ENCODE assay signal across 26 cellular contexts in genomic region chr16:79183571-79183970, GRCh38.
A peak's percentile ranks its signal among the peaks of the same experiment; 100 is the strongest.
DNase-seq lines count a peak whose midpoint lies in the region; ATAC-seq, FAIRE-seq and TF ChIP-seq lines count a peak whose summit lies in the region.
"Had no signal": no experiment of that assay in that cellular context is flagged by ENCODE, and none has a peak within 500 bp of the region (broad histone marks: within the 10 kb centered on the region; RNA-seq: fewer than 3 reads in every experiment).

No MANE protein-coding gene starts in this region.

- H3K9ac ChIP-seq in K562 (ENCODE audit: insufficient read depth in 1 of 2, low read depth in 2 of 2, low read length in 2 of 2) (no peak overlapping the region), smooth muscle cell (ENCODE audit: low read depth) (peak overlapping the region; percentile 14)
- H3K9ac ChIP-seq: BLaER1 had no signal

- 0% methylated on average over 4 of the region's 4 CpGs for WGBS in K562 (ENCODE audit: insufficient coverage, low coverage, missing lambda C conversion rate)
- WGBS in smooth muscle cell (ENCODE audit: low lambda C conversion rate) = 91% methylated on average over 4 of the region's 4 CpGs
- WGBS in esophagus muscularis mucosa = 98% methylated on average over 4 of the region's 4 CpGs

- FAIRE-seq in K562 (lab: Jason Lieb, UNC) = no peak
- FAIRE-seq: A204.1, GM12878, GM12892, GM18507 had no signal

- no peaks in the 10 kb centered on the region for H3K9me1 ChIP-seq in K562 (ENCODE audit: control insufficient read depth, insufficient read depth, low read length)

- peaks cover 7% of the 10 kb centered on the region for H3K9me3 Mint-ChIP-seq in activated T-helper 17 cell treated with anti-CD3 and anti-CD28 coated beads, Interleukin-2, amount 50 U/mL, for 72 hours

- BruUV-seq in K562 (replicated peaks; lab: Mats Ljungman, UMichigan) = no TSS peak

- H3K36me3 Mint-ChIP-seq in activated T-helper 17 cell treated with anti-CD3 and anti-CD28 coated beads, Interleukin-2, amount 50 U/mL, for 72 hours (ENCODE audit: low read depth) = no peaks in the 10 kb centered on the region
- H3K36me3 Mint-ChIP-seq: CD14-positive monocyte had no signal

- H3K9me3 ChIP-seq in K562 (replicated peaks; ENCODE audit: control insufficient read depth, insufficient read depth, low read depth, low read length) = no peaks in the 10 kb centered on the region; the same call in 1 of the 2 replicates
- no peaks in the 10 kb centered on the region for H3K9me3 ChIP-seq in smooth muscle cell (replicated peaks; ENCODE audit: low read depth)
- H3K9me3 ChIP-seq in esophagus muscularis mucosa = peaks cover 0 to 6% (median 4%) of the 10 kb centered on the region in 4 donors
- H3K9me3 ChIP-seq: BE2C had no signal

- no peaks in the 10 kb centered on the region for H3K27me3 Mint-ChIP-seq in activated T-helper 17 cell treated with anti-CD3 and anti-CD28 coated beads, Interleukin-2, amount 50 U/mL, for 72 hours
- H3K27me3 Mint-ChIP-seq: CD4-positive, CD25-positive, alpha-beta regulatory T cell had no signal

- peak overlapping the region; percentile 18 for H3K27ac Mint-ChIP-seq in activated T-helper 17 cell treated with anti-CD3 and anti-CD28 coated beads, Interleukin-2, amount 50 U/mL, for 72 hours
- H3K27ac Mint-ChIP-seq: CD14-positive monocyte; CD4-positive, alpha-beta memory T cell; CD4-positive, CD25-positive, alpha-beta regulatory T cell; CD8-positive, alpha-beta memory T cell had no signal

- no peak for TF ChIP-seq EP300 in K562 (IDR thresholded peaks at IDR 0.05; ENCODE audit: low read length)
- no peak for TF ChIP-seq EP300 in esophagus muscularis mucosa (IDR thresholded peaks at IDR 0.05)

- in situ Hi-C loops in K562 (cut with MboI) = no loop called here

- intact Hi-C loops in K562 (cut with micrococcal nuclease) (no loop called here), esophagus muscularis mucosa (cut with DNase I) (no loop called here)

- H3K4me3 Mint-ChIP-seq in activated T-helper 17 cell treated with anti-CD3 and anti-CD28 coated beads, Interleukin-2, amount 50 U/mL, for 72 hours = no peak overlapping the region
- H3K4me3 Mint-ChIP-seq: CD14-positive monocyte; CD4-positive, alpha-beta memory T cell; CD4-positive, CD25-positive, alpha-beta regulatory T cell; CD8-positive, alpha-beta memory T cell had no signal

- ATAC-seq in activated T-helper 17 cell treated with anti-CD3 and anti-CD28 coated beads, Interleukin-2, amount 50 U/mL, for 72 hours (replicated peaks) = no peak
- ATAC-seq in K562 = no peak
- no peak for ATAC-seq in HG03135 (IDR thresholded peaks at IDR 0.05; ENCODE audit: unreplicated experiment)
- ATAC-seq: GM12878 had no signal

- CTCF ChIA-PET in K562 (lab: Yijun Ruan, JAX; ENCODE audit: low intra/inter-chr PET ratio) = no interaction called here

- H3K4me3 ChIP-seq in K562 = no peak overlapping the region
- no peak overlapping the region for H3K4me3 ChIP-seq in smooth muscle cell
- no peak overlapping the region for H3K4me3 ChIP-seq in esophagus muscularis mucosa
- H3K4me3 ChIP-seq: BLaER1, GM12878 had no signal

- H3K4me1 Mint-ChIP-seq in activated T-helper 17 cell treated with anti-CD3 and anti-CD28 coated beads, Interleukin-2, amount 50 U/mL, for 72 hours = peaks cover 23% of the 10 kb centered on the region
- H3K4me1 Mint-ChIP-seq: CD4-positive, CD25-positive, alpha-beta regulatory T cell had no signal

- TF ChIP-seq POLR2A in K562 (conservative IDR thresholded peaks at IDR 0.05) = no peak
- no peak for TF ChIP-seq POLR2A in esophagus muscularis mucosa (IDR thresholded peaks at IDR 0.05; ENCODE audit: low read depth)

- no peak for TF ChIP-seq CTCF in K562 (IDR thresholded peaks at IDR 0.05 in 2 of 3, conservative IDR thresholded peaks at IDR 0.05 in 1 of 3; ENCODE audit: insufficient read depth in 2 of 3, low read depth in 1 of 3, low read length in 3 of 3)
- TF ChIP-seq CTCF in smooth muscle cell (IDR thresholded peaks at IDR 0.05; ENCODE audit: borderline replicate concordance, insufficient read depth, poor library complexity, severe bottlenecking) = no peak
- no peak for TF ChIP-seq CTCF in esophagus muscularis mucosa (IDR thresholded peaks at IDR 0.05)

- H3K36me3 ChIP-seq in K562 (ENCODE audit: control insufficient read depth, insufficient read depth, low read length) (no peaks in the 10 kb centered on the region), smooth muscle cell (ENCODE audit: low read depth) (no peaks in the 10 kb centered on the region), esophagus muscularis mucosa (no peaks in the 10 kb centered on the region)
- H3K36me3 ChIP-seq: BE2C, BLaER1 had no signal

- POLR2A ChIA-PET in K562 (lab: Yijun Ruan, JAX) = no interaction called here

- H3F3A ChIP-seq in smooth muscle cell (ENCODE audit: low read depth) = peaks cover 16% of the 10 kb centered on the region

- H3K27me3 ChIP-seq in K562 (ENCODE audit: control insufficient read depth in 2 of 2, insufficient read depth in 2 of 2, low read length in 2 of 2) = peaks cover 6 to 22% of the 10 kb centered on the region in 2 experiments; a peak in 3 of 5 replicates
- H3K27me3 ChIP-seq in smooth muscle cell (ENCODE audit: low read depth) = no peaks in the 10 kb centered on the region
- no peaks in the 10 kb centered on the region for H3K27me3 ChIP-seq in esophagus muscularis mucosa
- H3K27me3 ChIP-seq: BE2C, BLaER1 had no signal

- no peak overlapping the region for H3K27ac ChIP-seq in K562 (ENCODE audit: extremely low read depth, low read depth, low read length)
- H3K27ac ChIP-seq in smooth muscle cell (ENCODE audit: low read depth) = peak overlapping the region; percentile 81
- H3K27ac ChIP-seq in esophagus muscularis mucosa (replicated peaks in 1 of 4) = no peak overlapping the region
- H3K27ac ChIP-seq: BLaER1 had no signal

- H3K79me2 ChIP-seq in K562 (ENCODE audit: control insufficient read depth, insufficient read depth, low read length) = no peaks in the 10 kb centered on the region
- no peaks in the 10 kb centered on the region for H3K79me2 ChIP-seq in smooth muscle cell (ENCODE audit: low read depth)

- H4K20me1 ChIP-seq in K562 (replicated peaks; ENCODE audit: control insufficient read depth, insufficient read depth, low read length) (no peaks in the 10 kb centered on the region), smooth muscle cell (ENCODE audit: low read depth) (no peaks in the 10 kb centered on the region)
- H4K20me1 ChIP-seq: BLaER1 had no signal

- H3K4me2 ChIP-seq in K562 (ENCODE audit: insufficient read depth, low read length) = no peak overlapping the region
- no peak overlapping the region for H3K4me2 ChIP-seq in smooth muscle cell
- H3K4me2 ChIP-seq: BLaER1 had no signal

- TF ChIP-seq RAD21 in K562 (CRISPR knock-in tag; conservative IDR thresholded peaks at IDR 0.05 in 1 of 2, IDR thresholded peaks at IDR 0.05 in 1 of 2) = no peak

- H3K4me1 ChIP-seq in K562 (replicated peaks in 1 of 2; ENCODE audit: control insufficient read depth in 2 of 2, insufficient read depth in 2 of 2, low read length in 2 of 2) (no peaks in the 10 kb centered on the region), smooth muscle cell (ENCODE audit: low read depth) (peaks cover 6% of the 10 kb centered on the region), esophagus muscularis mucosa (peaks cover 0 to 5% (median 0%) of the 10 kb centered on the region in 4 donors)
- H3K4me1 ChIP-seq: BE2C had no signal

- DNase-seq in K562 (ENCODE audit: extremely low read depth in 1 of 4, low spot score in 3 of 4) = no peak
- DNase-seq in smooth muscle cell (lab: John Stamatoyannopoulos, UW; ENCODE audit: unreplicated experiment) = no peak
- no peak for DNase-seq in esophagus muscularis mucosa (ENCODE audit: extremely low spot score)
- DNase-seq: 8988T; ACHN; BE2C; C1 segment of cervical spinal cord; CD4-positive, alpha-beta memory T cell; CD4-positive, CD25-positive, alpha-beta regulatory T cell; CD8-positive, alpha-beta memory T cell; COR-L47; DMS 273 treated with DMSO at 0.1 percent for 48 hours; DMS153; DMS53; DMS79; DND-41; EL; GDM1 had no signal

- H2AFZ ChIP-seq in K562 (ENCODE audit: low read depth, low read length) (no peak overlapping the region), smooth muscle cell (ENCODE audit: low read depth) (no peak overlapping the region)

TF ChIP-seq in K562, 482 proteins besides CTCF, POLR2A, EP300 and RAD21:
- TF ChIP-seq U2AF1 (optimal IDR thresholded peaks at IDR 0.05; ENCODE audit: low read depth, low read length) = no peak
- TF ChIP-seq RBM25 (IDR thresholded peaks at IDR 0.05; ENCODE audit: low read depth, low read length, severe bottlenecking) = peak; percentile 69
- TF ChIP-seq ATF6 (CRISPR knock-in tag; IDR thresholded peaks at IDR 0.05) = no peak
